18 cellular contexts compared by ENCODE assay signal in the genomic region with DNA sequence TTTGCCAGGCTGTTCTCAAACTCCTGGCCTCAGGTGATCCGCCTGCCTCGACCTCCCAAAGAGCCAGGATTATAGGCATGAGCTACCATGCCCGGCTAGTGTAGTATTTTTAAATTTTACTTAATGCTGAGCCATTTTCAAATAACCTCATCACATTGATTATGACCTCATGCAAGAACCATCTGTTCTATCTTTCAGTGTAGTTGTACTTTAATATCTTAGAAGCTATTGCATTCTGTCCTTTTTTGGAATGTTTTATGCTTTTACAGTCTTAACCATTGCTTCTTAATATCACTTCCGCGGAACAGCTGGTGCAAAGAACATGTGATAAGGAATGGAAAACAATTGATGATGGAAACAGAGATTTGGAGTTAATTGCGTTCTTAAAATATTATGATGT. TPM values are rescaled to one million over a fixed set of nuclear protein-coding genes. Genes with fewer than 3 reads are reported as not detected.
DNase-seq lines count a peak whose midpoint lies in the region; ATAC-seq and TF ChIP-seq lines count a peak whose summit lies in the region.
"Had no signal": no experiment of that assay in that cellular context is flagged by ENCODE, and none has a peak within 500 bp of the region (broad histone marks: within the 10 kb centered on the region; RNA-seq: fewer than 3 reads in every experiment).

No MANE protein-coding gene starts in this region.

- H3K9me2 ChIP-seq in OCI-LY7 (ENCODE audit: insufficient read depth, low read length) = no peaks in the 10 kb centered on the region

- H3K27me3 ChIP-seq in breast epithelium (no peaks in the 10 kb centered on the region), testis (no peaks in the 10 kb centered on the region), upper lobe of right lung (no peaks in the 10 kb centered on the region)
- H3K27me3 ChIP-seq: ascending aorta, ovary had no signal

- CTCF ChIA-PET in MCF 10A (lab: Yijun Ruan, JAX) (interaction anchor here (0.6 to 5.0 kb wide), 13 partner anchors 57 to 1481 kb away, joined by 3 to 53 read pairs (median 4); no protein-coding TSS in a partner anchor), OCI-LY7 (lab: Charles Lee; ENCODE audit: unreplicated experiment) (no interaction called here)

- DNase-seq in MCF 10A (ENCODE audit: unreplicated experiment) (no peak), breast epithelium (ENCODE audit: low spot score in 2 of 2) (no peak), OCI-LY7 (ENCODE audit: low spot score) (no peak), fibroblast of mammary gland (ENCODE audit: low read depth) (peak; percentile 34), testis (no peak), cerebellar nuclear complex (lab: John Stamatoyannopoulos, UW) (no peak), iPS-NIHi11 (ENCODE audit: low spot score) (no peak), upper lobe of right lung (no peak)
- DNase-seq: activated CD4-positive, alpha-beta memory T cell treated with anti-CD3 and anti-CD28 coated beads for 36 hours; H7; NCI-H2029; NCI-H774; ovary; T-helper 9 cell had no signal

- H3K27me3 Mint-ChIP-seq in MCF 10A (ENCODE audit: insufficient read depth, unreplicated experiment) = no peaks in the 10 kb centered on the region
- H3K27me3 Mint-ChIP-seq: activated CD4-positive, alpha-beta memory T cell treated with anti-CD3 and anti-CD28 coated beads for 36 hours had no signal

- TF ChIP-seq POLR2A in breast epithelium (IDR thresholded peaks at IDR 0.05) (no peak), testis (IDR thresholded peaks at IDR 0.05) (no peak)

- TF ChIP-seq CTCF in MCF 10A (IDR thresholded peaks at IDR 0.05; ENCODE audit: unreplicated experiment) (no peak), breast epithelium (IDR thresholded peaks at IDR 0.05) (no peak), OCI-LY7 (conservative IDR thresholded peaks at IDR 0.05; ENCODE audit: low read length) (no peak), fibroblast of mammary gland (conservative IDR thresholded peaks at IDR 0.05; ENCODE audit: control insufficient read depth, insufficient read depth, low read depth, low read length) (no peak), testis (IDR thresholded peaks at IDR 0.05) (no peak), upper lobe of right lung (IDR thresholded peaks at IDR 0.05) (no peak)

- H3K4me3 ChIP-seq in breast epithelium (no peak overlapping the region), OCI-LY7 (ENCODE audit: low read depth, low read length, poor library complexity, severe bottlenecking) (peak overlapping the region; percentile 33), fibroblast of mammary gland (ENCODE audit: control insufficient read depth, low read depth, low read length) (no peak overlapping the region), testis (no peak overlapping the region), upper lobe of right lung (no peak overlapping the region)
- H3K4me3 ChIP-seq: ascending aorta, ovary had no signal

- H3K36me3 ChIP-seq in breast epithelium = no peaks in the 10 kb centered on the region
- peaks cover 54% of the 10 kb centered on the region for H3K36me3 ChIP-seq in OCI-LY7 (ENCODE audit: insufficient read depth, low read length)
- H3K36me3 ChIP-seq in testis (ENCODE audit: low read depth, missing control alignments) = no peaks in the 10 kb centered on the region
- no peaks in the 10 kb centered on the region for H3K36me3 ChIP-seq in upper lobe of right lung
- H3K36me3 ChIP-seq: ascending aorta, ovary had no signal

- POLR2A ChIA-PET in MCF 10A (lab: Yijun Ruan, JAX) = interaction anchor here (0.9 to 5.9 kb wide), 4 partner anchors 33 to 74 kb away, joined by 3 to 136 read pairs (median 8); a partner anchor contains a TSS
- POLR2A ChIA-PET in OCI-LY7 (lab: Charles Lee) = interaction anchor here (0.6 to 2.4 kb wide), 3 partner anchors 11 to 48 kb away, joined by 3 to 10 read pairs (median 6); no protein-coding TSS in a partner anchor

- H3K27ac ChIP-seq in breast epithelium = no peak overlapping the region
- no peak overlapping the region for H3K27ac ChIP-seq in OCI-LY7 (ENCODE audit: low read depth, low read length, poor library complexity, severe bottlenecking)
- H3K27ac ChIP-seq in testis = peak overlapping the region; percentile 27 to 61
- no peak overlapping the region for H3K27ac ChIP-seq in upper lobe of right lung
- H3K27ac ChIP-seq: ascending aorta, ovary had no signal

- H3K79me2 ChIP-seq in OCI-LY7 (ENCODE audit: insufficient read depth, low read depth, low read length) = peaks cover 87% of the 10 kb centered on the region

- ATAC-seq in upper lobe of right lung = no peak

- 35 to 39% methylated on average over 6 of the region's 6 CpGs for WGBS in testis, 2 donors

- no peaks in the 10 kb centered on the region for H3K36me3 Mint-ChIP-seq in MCF 10A (ENCODE audit: insufficient read depth, unreplicated experiment)

- peaks cover 40% of the 10 kb centered on the region for H4K20me1 ChIP-seq in OCI-LY7 (ENCODE audit: insufficient read depth, low read length)

- H3K9me3 Mint-ChIP-seq in MCF 10A (ENCODE audit: unreplicated experiment) = no peaks in the 10 kb centered on the region
- H3K9me3 Mint-ChIP-seq: activated CD4-positive, alpha-beta memory T cell treated with anti-CD3 and anti-CD28 coated beads for 36 hours; activated T-helper 1 cell treated with anti-CD3 and anti-CD28 coated beads, Interleukin-12 subunit alpha, Interleukin-12 subunit beta, Interleukin-2, Interleukin-4 antibody, amounts not matched to agents 30 ng/mL and 10 ng/mL and 1 ng/mL, durations not matched to agents 14 hours and 24 hours and 36 hours had no signal

- intact Hi-C loops in MCF 10A (cut with micrococcal nuclease) = loop anchor here (1.0 to 5.0 kb wide), 3 partner anchors 74 to 422 kb away; no protein-coding TSS in a partner anchor
- intact Hi-C loops in breast epithelium (cut with DNase I; ENCODE audit: low total_unique reads) = no loop called here
- intact Hi-C loops in OCI-LY7 (cut with micrococcal nuclease; ENCODE audit: unreplicated experiment) = loop anchor here (10.0 kb wide), 1 partner anchor 1102 kb away; no protein-coding TSS in a partner anchor
- intact Hi-C loops in testis (cut with DNase I; ENCODE audit: low total_unique reads) = no loop called here
- intact Hi-C loops in upper lobe of right lung (cut with DNase I) = no loop called here

- no peak overlapping the region for H3K4me3 Mint-ChIP-seq in MCF 10A (ENCODE audit: unreplicated experiment)
- H3K4me3 Mint-ChIP-seq: activated CD4-positive, alpha-beta memory T cell treated with anti-CD3 and anti-CD28 coated beads for 36 hours; activated T-helper 1 cell treated with anti-CD3 and anti-CD28 coated beads, Interleukin-12 subunit alpha, Interleukin-12 subunit beta, Interleukin-2, Interleukin-4 antibody, amounts not matched to agents 30 ng/mL and 10 ng/mL and 1 ng/mL, durations not matched to agents 14 hours and 24 hours and 36 hours had no signal

- BruUV-seq in MCF 10A (replicated peaks; lab: Mats Ljungman, UMichigan) = no TSS peak
- BruUV-seq in OCI-LY7 (replicated peaks; lab: Mats Ljungman, UMichigan) = no TSS peak

- H3K4me1 ChIP-seq in breast epithelium = peaks cover 0 to 15% of the 10 kb centered on the region in 2 donors
- peaks cover 27% of the 10 kb centered on the region for H3K4me1 ChIP-seq in OCI-LY7 (ENCODE audit: insufficient read depth, low read length, poor library complexity, severe bottlenecking)
- H3K4me1 ChIP-seq in testis = no peaks in the 10 kb centered on the region
- H3K4me1 ChIP-seq in upper lobe of right lung = peaks cover 17% of the 10 kb centered on the region

- H3K27ac Mint-ChIP-seq in MCF 10A (ENCODE audit: low read depth, unreplicated experiment) = peak overlapping the region; percentile 79
- H3K27ac Mint-ChIP-seq: activated CD4-positive, alpha-beta memory T cell treated with anti-CD3 and anti-CD28 coated beads for 36 hours; activated T-helper 1 cell treated with anti-CD3 and anti-CD28 coated beads, Interleukin-12 subunit alpha, Interleukin-12 subunit beta, Interleukin-2, Interleukin-4 antibody, amounts not matched to agents 30 ng/mL and 10 ng/mL and 1 ng/mL, durations not matched to agents 14 hours and 24 hours and 36 hours had no signal

- peak overlapping the region; percentile 88 for H3K4me2 ChIP-seq in OCI-LY7 (ENCODE audit: low read length)

- H3K4me1 Mint-ChIP-seq in MCF 10A (ENCODE audit: insufficient read depth, unreplicated experiment) = peaks cover 41% of the 10 kb centered on the region

- H3K9me3 ChIP-seq in breast epithelium (no peaks in the 10 kb centered on the region), OCI-LY7 (ENCODE audit: low read length) (no peaks in the 10 kb centered on the region), testis (no peaks in the 10 kb centered on the region), upper lobe of right lung (no peaks in the 10 kb centered on the region)
- H3K9me3 ChIP-seq: ascending aorta, ovary had no signal

- H2AFZ ChIP-seq in OCI-LY7 (ENCODE audit: low read length) = no peak overlapping the region

RNA-seq across cellular contexts. Expression of a gene that starts 2.7 kb away (rescaled TPM):
- total RNA-seq in MCF 10A (2022) = 13.5 and 19.8 TPM in 2 replicates
- total RNA-seq in breast epithelium = 10 to 100 TPM in 1 of 3 donors, 1 to 10 TPM in 2; 3.6 to 12.7 (median 6.7) TPM
- total RNA-seq in OCI-LY7 (2014; rRNA removed; shearing (Covaris generic)) = 37.6 and 52.5 TPM in 2 replicates
- 101 and 112 TPM in 2 replicates for total RNA-seq in OCI-LY7 (2022)
- 10 to 100 TPM; 31.9 to 59.1 TPM for total RNA-seq in testis
- 12.8 TPM for polyA plus RNA-seq in testis (ENCODE audit: insufficient read depth, low read depth, low replicate concordance)
- 7.0 TPM for total RNA-seq in upper lobe of right lung
- total RNA-seq: ascending aorta had no signal

RNA-seq across cellular contexts. Expression of a gene that starts 3.0 kb away (rescaled TPM):
- total RNA-seq in MCF 10A (2022) (21.0 and 24.7 TPM in 2 replicates), breast epithelium (10 to 100 TPM; 17.0 to 23.4 (median 18.7) TPM), OCI-LY7 (2022) (62.4 and 70.7 TPM in 2 replicates), testis (10 to 100 TPM; 73.8 to 79.0 TPM), upper lobe of right lung (16.0 TPM)
- 37.0 and 48.9 TPM in 2 replicates for total RNA-seq in OCI-LY7 (2014; rRNA removed; shearing (Covaris generic))
- 21.7 TPM for polyA plus RNA-seq in testis (ENCODE audit: insufficient read depth, low read depth, low replicate concordance)

RNA-seq across cellular contexts. Expression of a gene that starts 59.6 kb away (rescaled TPM):
- total RNA-seq in MCF 10A (2022) = not detected in 2 replicates
- total RNA-seq in breast epithelium = not detected
- not detected in 2 replicates for total RNA-seq in OCI-LY7 (2014; rRNA removed; shearing (Covaris generic))
- total RNA-seq in OCI-LY7 (2022) = not detected in 2 replicates
- total RNA-seq in testis = not detected
- polyA plus RNA-seq in testis (ENCODE audit: insufficient read depth, low read depth, low replicate concordance) = not detected
- not detected for total RNA-seq in upper lobe of right lung
- total RNA-seq: activated CD4-positive, alpha-beta memory T cell treated with anti-CD3 and anti-CD28 coated beads for 36 hours; activated T-helper 1 cell treated with anti-CD3 and anti-CD28 coated beads, Interleukin-12 subunit alpha, Interleukin-12 subunit beta, Interleukin-2, Interleukin-4 antibody, amounts not matched to agents 30 ng/mL and 10 ng/mL and 1 ng/mL, durations not matched to agents 14 hours and 24 hours and 36 hours; ascending aorta; fibroblast of villous mesenchyme; H7; mesenteric fat pad; ovary had no signal
- polyA plus RNA-seq: ovary had no signal

Comparison
In these comparisons a context has a peak if more than half of its experiments do, and no peak if none do; other contexts are left out.
1. intact Hi-C loops: an anchor here in MCF 10A (1.0 to 5.0 kb wide) and OCI-LY7 (10.0 kb wide); none called in breast epithelium, testis and upper lobe of right lung.
2. H3K27ac ChIP-seq: peak in testis (2 of 2); none in breast epithelium (0 of 2), OCI-LY7 (single experiment) and upper lobe of right lung (single experiment).